ENCODE assay signal across 8 cellular contexts in the genomic region with DNA sequence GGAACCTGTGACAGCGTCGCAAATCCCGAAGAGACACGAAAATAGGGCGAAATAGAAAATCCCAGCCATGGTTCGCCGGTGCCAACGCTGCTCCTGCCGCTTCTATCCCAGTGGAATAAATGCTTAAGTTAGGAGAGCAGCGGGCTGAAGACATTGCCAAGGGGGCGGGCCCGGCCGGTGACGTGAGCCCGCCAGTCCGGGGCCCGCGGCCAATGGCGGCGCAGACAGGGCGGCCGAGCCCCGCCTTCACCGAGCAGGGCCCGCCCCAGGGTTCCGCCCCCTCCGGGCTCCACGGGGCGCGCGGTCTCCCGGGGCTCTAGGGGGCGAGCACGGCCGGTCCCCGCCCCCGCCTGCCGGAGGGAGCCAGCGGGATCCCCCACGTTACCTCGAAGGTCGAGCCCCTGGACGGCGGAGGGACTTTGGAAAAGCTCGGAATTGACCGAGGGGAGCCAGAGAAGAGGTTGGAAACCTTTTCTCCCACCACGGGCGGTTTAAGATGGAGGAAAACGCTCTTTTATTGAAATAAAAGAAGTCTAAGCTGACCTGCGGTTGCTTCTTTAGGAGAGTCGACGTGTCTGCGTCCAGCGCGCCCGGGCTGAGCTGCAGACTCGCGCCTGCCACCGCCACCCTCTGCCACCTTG. TPM values are rescaled to one million over a fixed set of nuclear protein-coding genes. Genes with fewer than 3 reads are reported as not detected.
A peak's percentile ranks its signal among the peaks of the same experiment; 100 is the strongest.
DNase-seq lines count a peak whose midpoint lies in the region; ATAC-seq lines count a peak whose summit lies in the region.

A gene (minus strand): TSS at position 125 of the 641 bp plus-strand sequence. CDS start 56 bp downstream, at position 69.

- ATAC-seq in CD4-positive, CD25-positive, alpha-beta regulatory T cell (ENCODE audit: low read depth in 2 of 2) = peak; percentile 90 to 91
- peak; percentile 92 for ATAC-seq in GM19467 (IDR thresholded peaks at IDR 0.05; ENCODE audit: unreplicated experiment)
- ATAC-seq in HG03575 (IDR thresholded peaks at IDR 0.05; ENCODE audit: extremely low read depth, insufficient number of reproducible peaks, low FRiP score, unreplicated experiment) = peak; percentile 32

- peak within 1 kb of the TSS; percentile 93 to 98 (median 94) for H3K4me3 Mint-ChIP-seq in CD4-positive, CD25-positive, alpha-beta regulatory T cell

- WGBS in esophagus, 2 donors = 0 to 1% methylated on average over 56 to 59 of the region's 59 CpGs

- H3K9me3 ChIP-seq in CD4-positive, CD25-positive, alpha-beta regulatory T cell (ENCODE audit: control insufficient read depth in 2 of 2, low read length in 2 of 2) = no peaks in the 10 kb centered on the region
- no peaks in the 10 kb centered on the region for H3K9me3 ChIP-seq in esophagus (ENCODE audit: control insufficient read depth in 2 of 2, insufficient read depth in 1 of 2, low read depth in 1 of 2, low read length in 1 of 2)
- no peaks in the 10 kb centered on the region for H3K9me3 ChIP-seq in mucosa of rectum (ENCODE audit: control insufficient read depth in 2 of 2, low read length in 2 of 2)

- DNase-seq in CD4-positive, CD25-positive, alpha-beta regulatory T cell = peak; percentile 78 to 88 (median 80)
- DNase-seq in OCI-M1 (lab: John Stamatoyannopoulos, UW) = peak; percentile 6
- peak; percentile 82 to 88 for DNase-seq in activated T-cell treated with anti-CD3 and anti-CD28 coated beads, Interleukin-2, amount 50 U/mL, for 48 hours
- DNase-seq in stimulated activated CD8-positive, alpha-beta memory T cell treated with anti-CD3 and anti-CD28 coated beads, Interleukin-4, amount 100 ng/mL, for 24 hours (ENCODE audit: low read depth) = peak; percentile 73

- H3K4me1 Mint-ChIP-seq in CD4-positive, CD25-positive, alpha-beta regulatory T cell = peaks cover 0 to 46% (median 25%) of the 10 kb centered on the region in 4 donors

- peaks cover 24% of the 10 kb centered on the region for H3K27me3 ChIP-seq in CD4-positive, CD25-positive, alpha-beta regulatory T cell (ENCODE audit: control insufficient read depth, insufficient read depth, low read length)
- H3K27me3 ChIP-seq in esophagus (ENCODE audit: control insufficient read depth in 1 of 2, insufficient read depth in 2 of 2, low read length in 2 of 2) = peaks cover 0 to 3% of the 10 kb centered on the region in 2 donors
- peaks cover 7% of the 10 kb centered on the region in 2 donors for H3K27me3 ChIP-seq in mucosa of rectum (ENCODE audit: control insufficient read depth in 2 of 2, insufficient read depth in 2 of 2, low read length in 2 of 2)

- peak within 1 kb of the TSS; percentile 86 to 94 (median 92) for H3K27ac Mint-ChIP-seq in CD4-positive, CD25-positive, alpha-beta regulatory T cell

- peaks cover 39% of the 10 kb centered on the region for H3K4me1 ChIP-seq in CD4-positive, CD25-positive, alpha-beta regulatory T cell (ENCODE audit: control insufficient read depth, insufficient read depth, low read length, poor library complexity, severe bottlenecking)
- H3K4me1 ChIP-seq in esophagus (ENCODE audit: control insufficient read depth in 2 of 2, insufficient read depth in 2 of 2, low read length in 1 of 2) (peaks cover 0 to 6% of the 10 kb centered on the region in 2 donors), mucosa of rectum (ENCODE audit: control insufficient read depth in 2 of 2, insufficient read depth in 2 of 2, low read length in 2 of 2) (peaks cover 16 to 23% of the 10 kb centered on the region in 2 donors)

- no peaks in the 10 kb centered on the region for H3K36me3 ChIP-seq in CD4-positive, CD25-positive, alpha-beta regulatory T cell (ENCODE audit: control insufficient read depth, insufficient read depth, low read length)
- H3K36me3 ChIP-seq in esophagus (ENCODE audit: control insufficient read depth in 2 of 2, insufficient read depth in 2 of 2, low read length in 1 of 2) (no peaks in the 10 kb centered on the region), mucosa of rectum (ENCODE audit: control insufficient read depth in 2 of 2, insufficient read depth in 2 of 2, low read length in 2 of 2) (no peaks in the 10 kb centered on the region)

- no peak within 1 kb of the TSS for H3K27ac ChIP-seq in CD4-positive, CD25-positive, alpha-beta regulatory T cell (ENCODE audit: insufficient read depth, low read length, poor library complexity, severe bottlenecking)
- H3K27ac ChIP-seq in esophagus (ENCODE audit: low read depth in 2 of 2, low read length in 1 of 2) = peak within 1 kb of the TSS; percentile 62 to 84
- peak within 1 kb of the TSS; percentile 69 to 73 for H3K27ac ChIP-seq in mucosa of rectum (ENCODE audit: low read depth in 2 of 2, low read length in 2 of 2)

- H3K9me3 Mint-ChIP-seq in CD4-positive, CD25-positive, alpha-beta regulatory T cell = no peaks in the 10 kb centered on the region

- H3K36me3 Mint-ChIP-seq in CD4-positive, CD25-positive, alpha-beta regulatory T cell = peaks cover 5% of the 10 kb centered on the region

- H3K9ac ChIP-seq in mucosa of rectum (ENCODE audit: low read depth in 1 of 2, low read length in 2 of 2) = peak within 1 kb of the TSS; percentile 80

- H3K4me3 ChIP-seq in CD4-positive, CD25-positive, alpha-beta regulatory T cell (ENCODE audit: low read depth, low read length) = peak within 1 kb of the TSS; percentile 93
- H3K4me3 ChIP-seq in esophagus (ENCODE audit: low read depth in 1 of 2, low read length in 2 of 2) = peak within 1 kb of the TSS; percentile 76 to 82
- H3K4me3 ChIP-seq in mucosa of rectum (ENCODE audit: low read length in 2 of 2) = peak within 1 kb of the TSS; percentile 77 to 88

- peaks cover 62% of the 10 kb centered on the region for H3K27me3 Mint-ChIP-seq in CD4-positive, CD25-positive, alpha-beta regulatory T cell

RNA-seq across cellular contexts. Expression of the gene that starts here (rescaled TPM):
- total RNA-seq in CD4-positive, CD25-positive, alpha-beta regulatory T cell = 23.5 TPM
- 10 to 100 TPM in 3 of 4 donors, 1 to 10 TPM in 1; 7.1 to 17.3 (median 12.0) TPM for polyA plus RNA-seq in CD4-positive, CD25-positive, alpha-beta regulatory T cell
- 1 to 10 TPM; 4.5 to 6.0 TPM for polyA plus RNA-seq in esophagus

Comparison
In these comparisons a context has a peak if more than half of its experiments do, and no peak if none do; other contexts are left out.
1. ATAC-seq: peak in every context shown above with its lines; median percentile 92 in GM19467; 90 in CD4-positive, CD25-positive, alpha-beta regulatory T cell; 32 in HG03575.
2. DNase-seq: peak in every context shown above with its lines; median percentile 85 in activated T-cell treated with anti-CD3 and anti-CD28 coated beads, Interleukin-2, amount 50 U/mL, for 48 hours; 80 in CD4-positive, CD25-positive, alpha-beta regulatory T cell; 73 in stimulated activated CD8-positive, alpha-beta memory T cell treated with anti-CD3 and anti-CD28 coated beads, Interleukin-4, amount 100 ng/mL, for 24 hours; 6 in OCI-M1.